Comparison of ENCODE assay signal across 10 cellular contexts in genomic region chr14:34081576-34082136, GRCh38.
DNase-seq lines count a peak whose midpoint lies in the region; ATAC-seq and TF ChIP-seq lines count a peak whose summit lies in the region.
"Had no signal": no experiment of that assay in that cellular context is flagged by ENCODE, and none has a peak within 500 bp of the region (broad histone marks: within the 10 kb centered on the region; RNA-seq: fewer than 3 reads in every experiment).

No MANE protein-coding gene starts in this region.

- no peak for TF ChIP-seq CTCF in astrocyte of the cerebellum (IDR thresholded peaks at IDR 0.05; ENCODE audit: low read depth, low read length, missing control alignments)

- in situ Hi-C loops in astrocyte of the cerebellum (cut with HindIII; ENCODE audit: low sequenced_read_pairs) = loop anchor here (5.0 kb wide), 1 partner anchor 244 kb away; no protein-coding TSS in a partner anchor

- H3K4me3 ChIP-seq in astrocyte of the cerebellum (ENCODE audit: low read depth, low read length) = no peak overlapping the region
- H3K4me3 ChIP-seq: GM23338 had no signal

- intact Hi-C loops in posterior cingulate gyrus (cut with DNase I) = no loop called here

- DNase-seq in COLO668 (lab: John Stamatoyannopoulos, UW; ENCODE audit: unreplicated experiment) (peak; percentile 55), LoVo (ENCODE audit: low spot score) (peak; percentile 81), astrocyte of the cerebellum (ENCODE audit: low read depth) (peak; percentile 63), left kidney (ENCODE audit: low read depth, low spot score) (peak; percentile 35), posterior cingulate gyrus (no peak)
- DNase-seq in activated effector memory CD4-positive, alpha-beta T cell treated with anti-CD3 and anti-CD28 coated beads, Interleukin-2, amount 50 U/mL, for 16 hours = no peak
- DNase-seq in stimulated activated CD4-positive, alpha-beta T cell treated with anti-CD3 and anti-CD28 coated beads, Interleukin-2, amount 100 ng/mL, for 24 hours = no peak
- DNase-seq: activated CD4-positive, alpha-beta T cell treated with anti-CD3 and anti-CD28 coated beads for 4 hours had no signal

- ATAC-seq in GM19452 (IDR thresholded peaks at IDR 0.05; ENCODE audit: unreplicated experiment) = no peak
- ATAC-seq: GM23338 had no signal

Comparison
In these comparisons a context has a peak if more than half of its experiments do, and no peak if none do; other contexts are left out.
1. DNase-seq: peak in COLO668 (single experiment), LoVo (single experiment), astrocyte of the cerebellum (single experiment) and left kidney (single experiment); none in activated effector memory CD4-positive, alpha-beta T cell treated with anti-CD3 and anti-CD28 coated beads, Interleukin-2, amount 50 U/mL, for 16 hours (single experiment), posterior cingulate gyrus (0 of 10) and stimulated activated CD4-positive, alpha-beta T cell treated with anti-CD3 and anti-CD28 coated beads, Interleukin-2, amount 100 ng/mL, for 24 hours (0 of 2).